In genomic region chr18:67766930-67767329, GRCh38 we compare ENCODE assay signal across 10 cellular contexts.
DNase-seq lines count a peak whose midpoint lies in the region; ATAC-seq, FAIRE-seq and TF ChIP-seq lines count a peak whose summit lies in the region.
"Had no signal": no experiment of that assay in that cellular context is flagged by ENCODE, and none has a peak within 500 bp of the region (broad histone marks: within the 10 kb centered on the region; RNA-seq: fewer than 3 reads in every experiment).

No MANE protein-coding gene starts in this region.

- intact Hi-C loops in right lobe of liver (cut with DNase I): no loop called here

- H3K36me3 Mint-ChIP-seq in mesothelial cell of epicardium: no peaks in the 10 kb centered on the region

- TF ChIP-seq CTCF in AG09319 (IDR thresholded peaks at IDR 0.05; ENCODE audit: low read depth, low read length) (no peak), fibroblast of lung (conservative IDR thresholded peaks at IDR 0.05 in 1 of 2, IDR thresholded peaks at IDR 0.05 in 1 of 2; ENCODE audit: low read depth in 1 of 2, low read length in 2 of 2) (no peak), mesothelial cell of epicardium (IDR thresholded peaks at IDR 0.05; ENCODE audit: unreplicated experiment) (no peak), right lobe of liver (IDR thresholded peaks at IDR 0.05) (no peak)

- H3K9me3 ChIP-seq in fibroblast of lung (ENCODE audit: control insufficient read depth, insufficient read depth, low read depth, low read length): no peaks in the 10 kb centered on the region
- H3K9me3 ChIP-seq in right lobe of liver: no peaks in the 10 kb centered on the region
- H3K9me3 ChIP-seq: prostate gland had no signal

- no peak overlapping the region for H3K27ac Mint-ChIP-seq in mesothelial cell of epicardium

- no peak overlapping the region for H3K4me3 Mint-ChIP-seq in mesothelial cell of epicardium

- H3K4me1 ChIP-seq in fibroblast of lung (ENCODE audit: control insufficient read depth, extremely low read depth, insufficient read depth, low read length) (peaks cover 6% of the 10 kb centered on the region), right lobe of liver (no peaks in the 10 kb centered on the region)
- H3K4me1 ChIP-seq: prostate gland had no signal

- peaks cover 1% of the 10 kb centered on the region for H3K4me1 Mint-ChIP-seq in mesothelial cell of epicardium

- H3K36me3 ChIP-seq in fibroblast of lung (ENCODE audit: control insufficient read depth, insufficient read depth, low read length) (no peaks in the 10 kb centered on the region), right lobe of liver (no peaks in the 10 kb centered on the region)
- H3K36me3 ChIP-seq: prostate gland had no signal

- peak; percentile 36 for FAIRE-seq in H54 (lab: Jason Lieb, UNC)

- H2AFZ ChIP-seq in fibroblast of lung (ENCODE audit: low read length): no peak overlapping the region

- no peak for TF ChIP-seq POLR2A in H54 (IDR thresholded peaks at IDR 0.05; ENCODE audit: low read depth, low read length)
- no peak for TF ChIP-seq POLR2A in right lobe of liver (IDR thresholded peaks at IDR 0.05)

- peak; percentile 28 for DNase-seq in AG09319 (ENCODE audit: extremely low read depth, low read depth)
- no peak for DNase-seq in H54 (ENCODE audit: insufficient read length, low spot score)
- DNase-seq in NCI-H2107 treated with DMSO at 0.1 percent for 48 hours (lab: John Stamatoyannopoulos, UW; ENCODE audit: unreplicated experiment): peak; percentile 82
- peak; percentile 82 to 92 for DNase-seq in fibroblast of lung (ENCODE audit: low read depth in 2 of 2)
- no peak for DNase-seq in T-helper 1 cell
- DNase-seq in mesothelial cell of epicardium (ENCODE audit: low spot score in 2 of 2, unreplicated experiment in 2 of 2): no peak
- no peak for DNase-seq in right lobe of liver
- DNase-seq in activated CD8-positive, alpha-beta memory T cell treated with anti-CD3 and anti-CD28 coated beads, Interleukin-2, amount 50 U/mL, for 4 hours: no peak
- DNase-seq: NCI-H2171 treated with DMSO at 0.1 percent for 48 hours had no signal

- no peaks in the 10 kb centered on the region for H3K79me2 ChIP-seq in fibroblast of lung (ENCODE audit: control insufficient read depth, insufficient read depth, low read length)

- no peaks in the 10 kb centered on the region for H4K20me1 ChIP-seq in fibroblast of lung (ENCODE audit: control insufficient read depth, extremely low read depth, insufficient read depth, low read length)

- no peak overlapping the region for H3K9ac ChIP-seq in fibroblast of lung (ENCODE audit: insufficient read depth, low read length)

- no peaks in the 10 kb centered on the region for H3K27me3 Mint-ChIP-seq in mesothelial cell of epicardium (ENCODE audit: low read depth)

- H3K27me3 ChIP-seq in fibroblast of lung (ENCODE audit: control insufficient read depth, insufficient read depth, low read length) (no peaks in the 10 kb centered on the region), right lobe of liver (no peaks in the 10 kb centered on the region)

- H3K4me2 ChIP-seq in fibroblast of lung (ENCODE audit: extremely low read depth, insufficient read depth, low read length): no peak overlapping the region

- no peak for ATAC-seq in right lobe of liver

- no peak overlapping the region for H3K27ac ChIP-seq in fibroblast of lung (ENCODE audit: insufficient read depth, low read length)
- H3K27ac ChIP-seq in right lobe of liver: no peak overlapping the region
- H3K27ac ChIP-seq: prostate gland had no signal

- H3K9me3 Mint-ChIP-seq in mesothelial cell of epicardium: peaks cover 3% of the 10 kb centered on the region

- H3K4me3 ChIP-seq in fibroblast of lung (replicated peaks in 1 of 4; ENCODE audit: control extremely low read depth in 1 of 4, insufficient read depth in 1 of 4, low read depth in 3 of 4, low read length in 4 of 4) (no peak overlapping the region), right lobe of liver (no peak overlapping the region)
- H3K4me3 ChIP-seq: prostate gland had no signal

Comparison
In these comparisons a context has a peak if more than half of its experiments do, and no peak if none do; other contexts are left out.
1. DNase-seq: peak in AG09319 (single experiment), NCI-H2107 treated with DMSO at 0.1 percent for 48 hours (single experiment) and fibroblast of lung (2 of 2); none in H54 (single experiment), T-helper 1 cell (0 of 5), mesothelial cell of epicardium (0 of 2), right lobe of liver (0 of 3) and activated CD8-positive, alpha-beta memory T cell treated with anti-CD3 and anti-CD28 coated beads, Interleukin-2, amount 50 U/mL, for 4 hours (single experiment).